In the genomic region with DNA sequence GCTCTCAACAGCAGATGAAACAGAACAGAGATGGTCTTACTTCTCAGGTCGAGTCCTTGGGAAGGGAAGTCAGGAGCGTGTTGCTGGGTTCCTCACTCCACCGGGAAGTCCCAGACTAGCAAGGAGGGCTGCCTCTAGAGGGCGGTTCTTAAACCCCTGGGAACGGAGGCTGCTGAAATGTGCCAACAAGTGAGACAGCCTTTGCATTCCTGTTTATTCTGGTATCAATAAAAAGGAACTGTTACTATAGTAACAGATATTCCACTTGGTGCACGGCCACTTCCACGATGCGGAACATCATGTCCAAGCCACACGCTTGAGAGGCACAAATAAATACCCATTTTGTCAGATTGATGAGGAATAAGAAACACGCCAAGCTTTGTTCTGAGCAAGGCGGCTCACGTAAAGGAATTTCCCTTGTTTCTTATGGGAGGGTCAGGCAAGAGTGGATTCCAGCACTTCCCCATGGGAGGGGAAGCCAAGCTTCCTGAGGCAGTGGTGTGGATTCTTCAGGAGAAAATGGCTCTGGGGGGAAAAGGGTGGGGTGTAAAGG, we compare ENCODE assay signal across 11 cellular contexts. TPM values are rescaled to one million over a fixed set of nuclear protein-coding genes. Genes with fewer than 3 reads are reported as not detected.
DNase-seq lines count a peak whose midpoint lies in the region; ATAC-seq, FAIRE-seq and TF ChIP-seq lines count a peak whose summit lies in the region.
"Had no signal": no experiment of that assay in that cellular context is flagged by ENCODE, and none has a peak within 500 bp of the region (broad histone marks: within the 10 kb centered on the region; RNA-seq: fewer than 3 reads in every experiment).

A gene with protein sequence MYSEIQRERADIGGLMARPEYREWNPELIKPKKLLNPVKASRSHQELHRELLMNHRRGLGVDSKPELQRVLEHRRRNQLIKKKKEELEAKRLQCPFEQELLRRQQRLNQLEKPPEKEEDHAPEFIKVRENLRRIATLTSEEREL (minus strand): TSS at position 123 of the 553 bp plus-strand sequence. CDS start 7,531 bp downstream, outside the sequence.

- H3K9me1 ChIP-seq in K562 (ENCODE audit: control insufficient read depth, insufficient read depth, low read length): no peaks in the 10 kb centered on the region

- no peak for TF ChIP-seq CTCF in K562 (IDR thresholded peaks at IDR 0.05 in 2 of 3, conservative IDR thresholded peaks at IDR 0.05 in 1 of 3; ENCODE audit: insufficient read depth in 2 of 3, low read depth in 1 of 3, low read length in 3 of 3)
- TF ChIP-seq CTCF in CD8-positive, alpha-beta T cell (IDR thresholded peaks at IDR 0.05): no peak

- H3K27ac ChIP-seq in K562 (ENCODE audit: extremely low read depth, low read depth, low read length): no peak within 1 kb of the TSS
- H3K27ac ChIP-seq in CD8-positive, alpha-beta T cell (ENCODE audit: low read depth, low read length): no peak within 1 kb of the TSS

- H3K4me3 Mint-ChIP-seq in activated CD4-positive, alpha-beta memory T cell treated with anti-CD3 and anti-CD28 coated beads, Interleukin-2, amount 10 ng/mL, durations not matched to agents 7 days and 5 days: no peak within 1 kb of the TSS
- no peak within 1 kb of the TSS for H3K4me3 Mint-ChIP-seq in CD8-positive, alpha-beta T cell

- no peaks in the 10 kb centered on the region for H3K4me1 Mint-ChIP-seq in activated CD4-positive, alpha-beta memory T cell treated with anti-CD3 and anti-CD28 coated beads, Interleukin-2, amount 10 ng/mL, durations not matched to agents 7 days and 5 days
- no peaks in the 10 kb centered on the region for H3K4me1 Mint-ChIP-seq in CD8-positive, alpha-beta T cell (ENCODE audit: low read depth)

- in situ Hi-C loops in K562 (cut with MboI): no loop called here

- no peaks in the 10 kb centered on the region for H3K9me3 Mint-ChIP-seq in activated CD4-positive, alpha-beta memory T cell treated with anti-CD3 and anti-CD28 coated beads, Interleukin-2, amount 10 ng/mL, durations not matched to agents 7 days and 5 days
- H3K9me3 Mint-ChIP-seq in CD8-positive, alpha-beta T cell: no peaks in the 10 kb centered on the region

- no peak within 1 kb of the TSS for H3K9ac ChIP-seq in K562 (ENCODE audit: insufficient read depth in 1 of 2, low read depth in 2 of 2, low read length in 2 of 2)

- no peak for TF ChIP-seq POLR2A in K562 (conservative IDR thresholded peaks at IDR 0.05)

- H3K4me2 ChIP-seq in K562 (ENCODE audit: insufficient read depth, low read length): no peak within 1 kb of the TSS

- CTCF ChIA-PET in K562 (lab: Yijun Ruan, JAX; ENCODE audit: low intra/inter-chr PET ratio): no interaction called here
- CTCF ChIA-PET in activated CD4-positive, alpha-beta memory T cell treated with anti-CD3 and anti-CD28 coated beads, Interleukin-2, amount 10 ng/mL, durations not matched to agents 7 days and 5 days (lab: Charles Lee): interaction anchor here (1.3 to 1.5 kb wide), 2 partner anchors 8 to 10 kb away, joined by 3 to 4 read pairs; no protein-coding TSS in a partner anchor
- CTCF ChIA-PET in CD8-positive, alpha-beta T cell (lab: Charles Lee): interaction anchor here (1.4 kb wide), 1 partner anchor 53 kb away, joined by 4 read pairs; no protein-coding TSS in a partner anchor

- H3K27me3 Mint-ChIP-seq in activated CD4-positive, alpha-beta memory T cell treated with anti-CD3 and anti-CD28 coated beads, Interleukin-2, amount 10 ng/mL, durations not matched to agents 7 days and 5 days: peaks cover 19% of the 10 kb centered on the region
- no peaks in the 10 kb centered on the region for H3K27me3 Mint-ChIP-seq in CD8-positive, alpha-beta T cell (ENCODE audit: low read depth)

- no peak within 1 kb of the TSS for H2AFZ ChIP-seq in K562 (ENCODE audit: low read depth, low read length)

- no peak for TF ChIP-seq RAD21 in K562 (CRISPR knock-in tag; conservative IDR thresholded peaks at IDR 0.05 in 1 of 2, IDR thresholded peaks at IDR 0.05 in 1 of 2)

- TF ChIP-seq EP300 in K562 (IDR thresholded peaks at IDR 0.05; ENCODE audit: low read length): no peak

- intact Hi-C loops in K562 (cut with micrococcal nuclease): no loop called here
- intact Hi-C loops in left ventricle myocardium superior (cut with micrococcal nuclease): no loop called here
- intact Hi-C loops in CD8-positive, alpha-beta T cell (cut with DNase I, micrococcal nuclease): no loop called here

- H3K4me1 ChIP-seq in K562 (replicated peaks in 1 of 2; ENCODE audit: control insufficient read depth in 2 of 2, insufficient read depth in 2 of 2, low read length in 2 of 2): no peaks in the 10 kb centered on the region
- no peaks in the 10 kb centered on the region for H3K4me1 ChIP-seq in CD8-positive, alpha-beta T cell (ENCODE audit: insufficient read depth, low read length)

- no peaks in the 10 kb centered on the region for H3K9me3 ChIP-seq in K562 (replicated peaks; ENCODE audit: control insufficient read depth, insufficient read depth, low read depth, low read length)
- H3K9me3 ChIP-seq in CD8-positive, alpha-beta T cell (ENCODE audit: low read length): no peaks in the 10 kb centered on the region

- no peak within 1 kb of the TSS for H3K27ac Mint-ChIP-seq in activated CD4-positive, alpha-beta memory T cell treated with anti-CD3 and anti-CD28 coated beads, Interleukin-2, amount 10 ng/mL, durations not matched to agents 7 days and 5 days
- no peak within 1 kb of the TSS for H3K27ac Mint-ChIP-seq in CD8-positive, alpha-beta T cell

- H3K36me3 ChIP-seq in K562 (ENCODE audit: control insufficient read depth, insufficient read depth, low read length): no peaks in the 10 kb centered on the region
- H3K36me3 ChIP-seq in CD8-positive, alpha-beta T cell (ENCODE audit: insufficient read depth, low read length): no peaks in the 10 kb centered on the region

- H3K4me3 ChIP-seq in K562: no peak within 1 kb of the TSS
- no peak within 1 kb of the TSS for H3K4me3 ChIP-seq in CD8-positive, alpha-beta T cell (ENCODE audit: low read depth, low read length)

- H3K27me3 ChIP-seq in K562 (ENCODE audit: control insufficient read depth in 2 of 2, insufficient read depth in 2 of 2, low read length in 2 of 2): peaks cover 2 to 46% of the 10 kb centered on the region in 2 experiments; a peak in 3 of 5 replicates
- H3K27me3 ChIP-seq in CD8-positive, alpha-beta T cell (ENCODE audit: insufficient read depth, low read length): no peaks in the 10 kb centered on the region

- no peak for FAIRE-seq in K562 (lab: Jason Lieb, UNC)
- FAIRE-seq: H54 had no signal

- DNase-seq in AG20443 (ENCODE audit: low spot score) (peak; percentile 82), K562 (ENCODE audit: extremely low read depth in 1 of 4, low spot score in 3 of 4) (peak in 1 of 4 experiments; percentile 13), left ventricle myocardium superior (peak; percentile 60), pons (ENCODE audit: low spot score) (peak; percentile 61)
- DNase-seq in activated CD4-positive, alpha-beta memory T cell treated with anti-CD3 and anti-CD28 coated beads, Interleukin-2, amount 10 ng/mL, durations not matched to agents 7 days and 5 days: no peak
- DNase-seq in CD8-positive, alpha-beta T cell: no peak
- DNase-seq: NCI-H510A had no signal

- ATAC-seq in K562 (no peak), left ventricle myocardium superior (peak; percentile 76), HG03097 (IDR thresholded peaks at IDR 0.05; ENCODE audit: low FRiP score, unreplicated experiment) (no peak), HG02642 (IDR thresholded peaks at IDR 0.05; ENCODE audit: poor library complexity, unreplicated experiment) (no peak)
- no peak for ATAC-seq in CD8-positive, alpha-beta T cell

- H3K79me2 ChIP-seq in K562 (ENCODE audit: control insufficient read depth, insufficient read depth, low read length): no peaks in the 10 kb centered on the region

- POLR2A ChIA-PET in K562 (lab: Yijun Ruan, JAX): interaction anchor here (1.1 kb wide), 1 partner anchor 52 kb away, joined by 3 read pairs; no protein-coding TSS in a partner anchor
- POLR2A ChIA-PET in activated CD4-positive, alpha-beta memory T cell treated with anti-CD3 and anti-CD28 coated beads, Interleukin-2, amount 10 ng/mL, durations not matched to agents 7 days and 5 days (lab: Charles Lee): no interaction called here
- POLR2A ChIA-PET in CD8-positive, alpha-beta T cell (lab: Charles Lee): no interaction called here

- BruUV-seq in K562 (replicated peaks; lab: Mats Ljungman, UMichigan): no TSS peak

- H3K36me3 Mint-ChIP-seq in activated CD4-positive, alpha-beta memory T cell treated with anti-CD3 and anti-CD28 coated beads, Interleukin-2, amount 10 ng/mL, durations not matched to agents 7 days and 5 days (ENCODE audit: low read depth): no peaks in the 10 kb centered on the region
- no peaks in the 10 kb centered on the region for H3K36me3 Mint-ChIP-seq in CD8-positive, alpha-beta T cell

- 2% methylated on average over 12 of the region's 12 CpGs for WGBS in K562 (ENCODE audit: insufficient coverage, low coverage, missing lambda C conversion rate)

- H4K20me1 ChIP-seq in K562 (replicated peaks; ENCODE audit: control insufficient read depth, insufficient read depth, low read length): no peaks in the 10 kb centered on the region

TF ChIP-seq in K562, 482 proteins besides CTCF, POLR2A, EP300 and RAD21:
- TF ChIP-seq E2F3 (CRISPR knock-in tag; IDR thresholded peaks at IDR 0.05): no peak
- TF ChIP-seq ZNF707 (CRISPR knock-in tag; conservative IDR thresholded peaks at IDR 0.05): no peak
- TF ChIP-seq ZNF354B (CRISPR knock-in tag; IDR thresholded peaks at IDR 0.05): no peak
- TF ChIP-seq RFX1 (IDR thresholded peaks at IDR 0.05): peak; percentile 13; the same call in 1 of the 2 replicates
TF ChIP-seq in K562: peak in this region for 1.

RNA-seq across cellular contexts. Expression of the gene that starts here (rescaled TPM):
- total RNA-seq in K562 (2011; cell fraction: chromatin; rRNA removed; ENCODE audit: low replicate concordance): not detected in 2 replicates
- total RNA-seq in K562 (2011; cell fraction: nucleolus; rRNA removed): not detected in 2 replicates
- total RNA-seq in K562 (2011; cell fraction: nucleoplasm; rRNA removed): not detected in 2 replicates
- total RNA-seq in K562 (2014; rRNA removed) (not detected in 2 replicates), K562 (2014; rRNA removed; fragmentation: Illumina TruSeq; extraction: Trizol) (not detected in 2 replicates), K562 (2015; rRNA removed; fragmentation: Illumina TruSeq; extraction: Trizol) (not detected in 2 replicates), K562 (2021) (0.07 TPM in 1 of 2 replicates, not detected in the other), left ventricle myocardium superior (78.0 TPM)
- polyA plus RNA-seq in K562 (2011; rRNA removed) (not detected in 2 replicates), K562 (2014; fragmentation: Illumina TruSeq; extraction: Trizol) (not detected in 2 replicates), K562 (2014; fragmentation: Nextera tagmentation; extraction: Ambion mirVana) (not detected), K562 (2014; rRNA removed) (not detected in 2 replicates)
- not detected in 2 replicates for polyA plus RNA-seq in K562 (2011; cell fraction: cytosol; rRNA removed)
- not detected in 2 replicates for polyA plus RNA-seq in K562 (2011; cell fraction: nucleus; rRNA removed)
- not detected in 2 replicates for polyA plus RNA-seq in K562 (2012)
- not detected in 2 replicates for polyA minus RNA-seq in K562 (2011; rRNA and poly(A)+ RNA removed)
- polyA minus RNA-seq in K562 (2011; cell fraction: cytosol; rRNA and poly(A)+ RNA removed): not detected in 2 replicates
- not detected in 2 replicates for polyA minus RNA-seq in K562 (2011; cell fraction: nucleus; rRNA and poly(A)+ RNA removed)
- not detected for total RNA-seq in activated CD4-positive, alpha-beta memory T cell treated with anti-CD3 and anti-CD28 coated beads, Interleukin-2, amount 10 ng/mL, durations not matched to agents 7 days and 5 days
- not detected for total RNA-seq in CD8-positive, alpha-beta T cell
- total RNA-seq: myocyte had no signal

Comparison
In these comparisons a context has a peak if more than half of its experiments do, and no peak if none do; other contexts are left out.
1. RNA of the gene that starts here (total RNA-seq): 78.0 TPM in left ventricle myocardium superior (single experiment); 0.07 TPM in K562, not detected in activated CD4-positive, alpha-beta memory T cell treated with anti-CD3 and anti-CD28 coated beads, Interleukin-2, amount 10 ng/mL, durations not matched to agents 7 days and 5 days and not detected in CD8-positive, alpha-beta T cell; every median in the first group is over 10 times any median in the second.
2. DNase-seq: peak in AG20443 (single experiment), left ventricle myocardium superior (single experiment) and pons (single experiment); none in activated CD4-positive, alpha-beta memory T cell treated with anti-CD3 and anti-CD28 coated beads, Interleukin-2, amount 10 ng/mL, durations not matched to agents 7 days and 5 days (single experiment) and CD8-positive, alpha-beta T cell (0 of 7).